10 cellular contexts compared by ENCODE assay signal in the genomic region with DNA sequence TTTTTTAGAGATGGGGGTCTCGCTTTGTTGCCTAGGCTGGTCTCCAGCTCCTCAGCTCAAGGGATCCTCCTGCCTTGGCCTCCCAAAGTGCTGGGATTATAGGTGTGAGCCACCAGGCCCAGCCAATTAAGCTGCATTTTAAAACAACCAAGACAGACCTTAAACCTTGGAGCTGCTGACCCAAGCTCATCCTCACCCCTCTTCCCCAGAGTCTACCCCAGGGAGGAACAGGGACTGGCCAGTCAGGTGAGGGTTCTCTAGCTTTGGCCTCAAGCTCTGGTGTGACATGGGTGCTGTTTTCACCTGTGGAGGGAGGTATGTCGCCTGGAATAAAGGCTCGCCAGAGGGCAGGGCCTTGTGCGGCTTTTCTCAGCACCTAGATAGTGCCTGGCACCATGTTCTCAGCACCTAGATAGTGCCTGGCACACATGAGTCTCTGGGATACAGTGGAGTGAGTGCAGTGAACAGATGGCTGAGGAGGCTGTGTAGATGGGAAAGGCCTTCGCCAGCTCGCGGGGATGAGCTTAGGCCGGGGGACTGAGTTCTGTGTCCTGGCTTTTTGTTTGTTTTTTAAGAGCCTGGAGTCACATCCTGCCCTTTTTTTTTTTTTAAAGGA. TPM values are rescaled to one million over a fixed set of nuclear protein-coding genes. Genes with fewer than 3 reads are reported as not detected.
DNase-seq lines count a peak whose midpoint lies in the region; ATAC-seq and TF ChIP-seq lines count a peak whose summit lies in the region.
"Had no signal": no experiment of that assay in that cellular context is flagged by ENCODE, and none has a peak within 500 bp of the region (broad histone marks: within the 10 kb centered on the region; RNA-seq: fewer than 3 reads in every experiment).

No MANE protein-coding gene starts in this region.

- TF ChIP-seq EP300 in tibial nerve (IDR thresholded peaks at IDR 0.05): no peak

- intact Hi-C loops in cardiac septum (cut with DNase I): no loop called here

- TF ChIP-seq POLR2A in tibial nerve (IDR thresholded peaks at IDR 0.05): no peak

- H3K27ac ChIP-seq in cardiac muscle cell (peak overlapping the region; percentile 51), tibial nerve (peak overlapping the region in 3 of 4 donors; percentile 7 to 42 (median 38))

- H3K27me3 Mint-ChIP-seq in immature natural killer cell (ENCODE audit: low read depth in 3 of 3): peaks cover 0 to 8% (median 4%) of the 10 kb centered on the region in 3 donors
- H3K27me3 Mint-ChIP-seq: type B pancreatic cell had no signal

- no peak for TF ChIP-seq CTCF in cardiac muscle cell (IDR thresholded peaks at IDR 0.05; ENCODE audit: low read depth, low read length)
- no peak for TF ChIP-seq CTCF in tibial nerve (IDR thresholded peaks at IDR 0.05)

- DNase-seq in cardiac muscle cell (ENCODE audit: low read depth in 1 of 2, low spot score in 1 of 2) (no peak), cardiac septum (ENCODE audit: low spot score) (no peak), immature natural killer cell (no peak), tibial nerve (ENCODE audit: low spot score in 2 of 2) (no peak), GM19238 (ENCODE audit: insufficient read length, low spot score) (no peak)
- no peak for DNase-seq in activated effector memory CD4-positive, alpha-beta T cell treated with anti-CD3 and anti-CD28 coated beads, Interleukin-2, amount 50 U/mL, for 16 hours
- DNase-seq: Kasumi-1 had no signal

- H3K27me3 ChIP-seq in cardiac muscle cell: no peaks in the 10 kb centered on the region
- H3K27me3 ChIP-seq in tibial nerve: no peaks in the 10 kb centered on the region

- H3K4me1 ChIP-seq in cardiac muscle cell (ENCODE audit: low read depth): peaks cover under 1% of the 10 kb centered on the region
- peaks cover 0 to 43% (median 16%) of the 10 kb centered on the region in 4 donors for H3K4me1 ChIP-seq in tibial nerve

- H3K4me3 Mint-ChIP-seq in immature natural killer cell: no peak overlapping the region
- H3K4me3 Mint-ChIP-seq: type B pancreatic cell had no signal

- H3K27ac Mint-ChIP-seq in immature natural killer cell: peak overlapping the region in 4 of 6 donors; percentile 16 to 51 (median 29)
- H3K27ac Mint-ChIP-seq: type B pancreatic cell had no signal

- H3K36me3 ChIP-seq in cardiac muscle cell: peaks cover 37% of the 10 kb centered on the region
- H3K36me3 ChIP-seq in tibial nerve: peaks cover 7 to 55% (median 25%) of the 10 kb centered on the region in 3 donors

- peaks cover 6 to 22% (median 10%) of the 10 kb centered on the region in 3 donors for H3K36me3 Mint-ChIP-seq in immature natural killer cell

- H3K9me3 ChIP-seq in cardiac muscle cell (ENCODE audit: low read depth) (no peaks in the 10 kb centered on the region), tibial nerve (no peaks in the 10 kb centered on the region)

- H3K4me1 Mint-ChIP-seq in immature natural killer cell: peaks cover 45% of the 10 kb centered on the region in 2 donors

- ATAC-seq in SK-N-SH treated with all-trans-retinoic acid at 6 μM for 48 hours (peak; percentile 13; the same call in 2 of the 3 replicates), GM21367 (IDR thresholded peaks at IDR 0.05; ENCODE audit: unreplicated experiment) (no peak)

- WGBS in tibial nerve, 2 donors: 64 to 68% methylated on average over 8 of the region's 8 CpGs

- H3K9me3 Mint-ChIP-seq in immature natural killer cell: no peaks in the 10 kb centered on the region
- H3K9me3 Mint-ChIP-seq: type B pancreatic cell had no signal

- H3K4me3 ChIP-seq in cardiac muscle cell: no peak overlapping the region
- no peak overlapping the region for H3K4me3 ChIP-seq in tibial nerve

TF ChIP-seq in SK-N-SH treated with all-trans-retinoic acid at 6 μM for 48 hours, 23 proteins besides CTCF, POLR2A, EP300 and RAD21:
- TF ChIP-seq ARNTL (CRISPR knock-in tag; IDR thresholded peaks at IDR 0.05; ENCODE audit: borderline replicate concordance, low read depth): no peak
- TF ChIP-seq ZFP30 (CRISPR knock-in tag; IDR thresholded peaks at IDR 0.05): no peak

RNA-seq across cellular contexts. Expression of gene CDK9, which starts 7.4 kb away (rescaled TPM):
- total RNA-seq in cardiac muscle cell (85.1 and 162 TPM in 2 replicates), cardiac septum (48.7 TPM), tibial nerve (100 to 1,000 TPM in 2 of 4 donors, 10 to 100 TPM in 2; 66.6 to 112 (median 87.6) TPM)
- polyA plus RNA-seq in cardiac muscle cell (139 and 193 TPM in 2 replicates), immature natural killer cell (10 to 100 TPM; 44.6 to 83.1 (median 58.1) TPM)

RNA-seq across cellular contexts. Expression of gene FPGS, which starts 9.5 kb away (rescaled TPM):
- 112 and 123 TPM in 2 replicates for total RNA-seq in cardiac muscle cell
- 78.3 and 111 TPM in 2 replicates for polyA plus RNA-seq in cardiac muscle cell
- total RNA-seq in cardiac septum: 36.5 TPM
- polyA plus RNA-seq in immature natural killer cell: 10 to 100 TPM; 77.3 to 97.7 (median 89.1) TPM
- 100 to 1,000 TPM; 136 to 309 (median 143) TPM for total RNA-seq in tibial nerve

RNA-seq across cellular contexts. Expression of gene SH2D3C, which starts 14.7 kb away (rescaled TPM):
- 3.5 and 9.9 TPM in 2 replicates for total RNA-seq in cardiac muscle cell
- polyA plus RNA-seq in cardiac muscle cell: 3.7 and 9.4 TPM in 2 replicates
- 16.0 TPM for total RNA-seq in cardiac septum
- 10 to 100 TPM; 16.9 to 86.2 (median 18.7) TPM for polyA plus RNA-seq in immature natural killer cell
- 10 to 100 TPM in 3 of 4 donors, 1 to 10 TPM in 1; 4.2 to 18.9 (median 13.4) TPM for total RNA-seq in tibial nerve

RNA-seq across cellular contexts. Expression of gene TOR2A, which starts 58.1 kb away (rescaled TPM):
- total RNA-seq in cardiac muscle cell (22.8 and 29.2 TPM in 2 replicates), cardiac septum (4.4 TPM), tibial nerve (10 to 100 TPM; 13.3 to 15.3 (median 14.4) TPM)
- polyA plus RNA-seq in cardiac muscle cell (20.6 and 25.7 TPM in 2 replicates), immature natural killer cell (10 to 100 TPM; 38.9 to 55.1 (median 49.9) TPM)
